1 cellular context compared by ENCODE assay signal in genomic region chr19:47598407-47599349, GRCh38.
A peak's percentile ranks its signal among the peaks of the same experiment; 100 is the strongest.
TF ChIP-seq lines count a peak whose summit lies in the region.

No MANE protein-coding gene starts in this region.

TF ChIP-seq in IMR-90, 13 proteins besides CTCF, POLR2A, EP300 and RAD21:
- TF ChIP-seq MAZ (IDR thresholded peaks at IDR 0.05; ENCODE audit: borderline replicate concordance, low read depth, low read length) (peak; percentile 94), NFE2L2 (IDR thresholded peaks at IDR 0.05; ENCODE audit: low read depth, low read length) (no peak), MAFK (IDR thresholded peaks at IDR 0.05; ENCODE audit: low read depth, low read length) (no peak), RFX5 (IDR thresholded peaks at IDR 0.05; ENCODE audit: low read depth, low read length) (no peak), SMC3 (IDR thresholded peaks at IDR 0.05; ENCODE audit: low read depth, low read length) (peak; percentile 19; the same call in 1 of the 2 replicates), CEBPB (IDR thresholded peaks at IDR 0.05; ENCODE audit: low read depth, low read length) (peak; percentile 63), FOS (IDR thresholded peaks at IDR 0.05; ENCODE audit: low read depth, low read length) (peak; percentile 78), MXI1 (IDR thresholded peaks at IDR 0.05; ENCODE audit: borderline replicate concordance, low read depth, low read length) (no peak), ELK1 (IDR thresholded peaks at IDR 0.05; ENCODE audit: borderline replicate concordance, low read depth, low read length) (no peak), USF2 (IDR thresholded peaks at IDR 0.05; ENCODE audit: low read depth, low read length) (no peak), BHLHE40 (IDR thresholded peaks at IDR 0.05; ENCODE audit: low read depth, low read length) (peak; percentile 51; the same call in 1 of the 2 replicates), CHD1 (IDR thresholded peaks at IDR 0.05; ENCODE audit: low read depth, low read length) (no peak), RCOR1 (IDR thresholded peaks at IDR 0.05; ENCODE audit: insufficient replicate concordance, low read length) (peak; percentile 39)
